17 cellular contexts compared by ENCODE assay signal in genomic region chr11:131099746-131100145, GRCh38.
DNase-seq lines count a peak whose midpoint lies in the region; ATAC-seq and TF ChIP-seq lines count a peak whose summit lies in the region.
"Had no signal": no experiment of that assay in that cellular context is flagged by ENCODE, and none has a peak within 500 bp of the region (broad histone marks: within the 10 kb centered on the region; RNA-seq: fewer than 3 reads in every experiment).

No MANE protein-coding gene starts in this region.

- H3K4me1 ChIP-seq in IMR-90 (ENCODE audit: control insufficient read depth, insufficient read depth, low read length) (peaks cover 11% of the 10 kb centered on the region), upper lobe of left lung (no peaks in the 10 kb centered on the region)

- H2AK5ac ChIP-seq in IMR-90 (ENCODE audit: low read depth, low read length), result no peak overlapping the region

- POLR2A ChIA-PET in IMR-90 (lab: Charles Lee; ENCODE audit: unreplicated experiment), result no interaction called here

- H3K14ac ChIP-seq in IMR-90 (replicated peaks; ENCODE audit: low read depth, low read length), result peak overlapping the region; percentile 80; the same call in 1 of the 2 replicates

- peak overlapping the region; percentile 51 for H3K56ac ChIP-seq in IMR-90 (ENCODE audit: extremely low read depth, insufficient read depth, low read length)

- TF ChIP-seq CTCF in IMR-90 (conservative IDR thresholded peaks at IDR 0.05; ENCODE audit: low read depth, low read length) (no peak), upper lobe of left lung (IDR thresholded peaks at IDR 0.05) (no peak)

- H3K9me3 ChIP-seq in IMR-90 (ENCODE audit: control insufficient read depth, insufficient read depth, low read length) (no peaks in the 10 kb centered on the region), upper lobe of left lung (no peaks in the 10 kb centered on the region)
- H3K9me3 ChIP-seq: BLaER1 had no signal

- peak overlapping the region; percentile 94; the same call in 1 of the 2 replicates for H4K91ac ChIP-seq in IMR-90 (ENCODE audit: insufficient read depth, low read depth, low read length)

- H3K18ac ChIP-seq in IMR-90 (ENCODE audit: low read depth, low read length), result peak overlapping the region; percentile 99; the same call in 1 of the 2 replicates

- H3K27ac ChIP-seq in IMR-90 (ENCODE audit: insufficient read depth, low read length), result no peak overlapping the region
- no peak overlapping the region for H3K27ac ChIP-seq in upper lobe of left lung
- H3K27ac ChIP-seq: BLaER1, KMS-11 had no signal

- H2BK5ac ChIP-seq in IMR-90 (ENCODE audit: low read depth, low read length, poor library complexity, severe bottlenecking), result peak overlapping the region; percentile 94

- peak overlapping the region; percentile 78; the same call in 1 of the 2 replicates for H3K4me2 ChIP-seq in IMR-90 (ENCODE audit: low read depth, low read length)
- H3K4me2 ChIP-seq: BLaER1, KMS-11 had no signal

- in situ Hi-C loops in IMR-90 (cut with MboI; ENCODE audit: low sequenced_read_pairs), result no loop called here

- peak overlapping the region; percentile 96 for H2BK120ac ChIP-seq in IMR-90 (ENCODE audit: low read depth, low read length)

- TF ChIP-seq RAD21 in IMR-90 (IDR thresholded peaks at IDR 0.05; ENCODE audit: low read length), result no peak

- 0 out of 3 replicates have a peak overlapping the region, but pooled peaks have one; percentile 83 for H2BK15ac ChIP-seq in IMR-90 (ENCODE audit: low read depth, low read length)

- H3K27me3 ChIP-seq in IMR-90 (ENCODE audit: control insufficient read depth, insufficient read depth, low read length) (no peaks in the 10 kb centered on the region), upper lobe of left lung (no peaks in the 10 kb centered on the region)
- H3K27me3 ChIP-seq: BLaER1 had no signal

- H3K9me1 ChIP-seq in IMR-90 (ENCODE audit: insufficient read depth, low read length), result peaks cover 20% of the 10 kb centered on the region

- peak overlapping the region; percentile 96; the same call in 1 of the 2 replicates for H4K5ac ChIP-seq in IMR-90 (ENCODE audit: low read depth, low read length)

- no peak overlapping the region for H2AFZ ChIP-seq in IMR-90 (replicated peaks; ENCODE audit: low read length, poor library complexity)

- H3K4ac ChIP-seq in IMR-90 (ENCODE audit: low read depth, low read length), result peak overlapping the region; percentile 91; the same call in 1 of the 2 replicates

- WGBS in IMR-90 (ENCODE audit: extremely low coverage in 2 of 2, insufficient read length in 1 of 2), 2 experiments, result no CpG with 5 or more reads among the region's 1 CpG
- WGBS in upper lobe of left lung, 2 donors, result 41 to 52% methylated on average over 1 of the region's 1 CpG

- peak overlapping the region; percentile 51 to 94; a peak in 3 of 4 replicates for H4K8ac ChIP-seq in IMR-90 (ENCODE audit: low read depth in 2 of 2, low read length in 2 of 2)

- ATAC-seq in IMR-90 (ENCODE audit: low read depth) (peak; percentile 56), upper lobe of left lung (ENCODE audit: low FRiP score in 2 of 2) (no peak)

- CTCF ChIA-PET in IMR-90 (lab: Yijun Ruan, JAX), result interaction anchor here (0.9 to 1.0 kb wide), 2 partner anchors 79 to 575 kb away, joined by 3 to 7 read pairs; no protein-coding TSS in a partner anchor

- DNase-seq in Ammon's horn (ENCODE audit: low spot score), result peak; percentile 12
- peak; percentile 36 for DNase-seq in IMR-90
- DNase-seq in fibroblast of peridontal ligament (ENCODE audit: extremely low read depth), result peak; percentile 13
- peak; percentile 77 for DNase-seq in pons (ENCODE audit: low spot score)
- DNase-seq in cerebellar nuclear complex (lab: John Stamatoyannopoulos, UW), result no peak
- no peak for DNase-seq in SKM-1 (lab: John Stamatoyannopoulos, UW; ENCODE audit: unreplicated experiment)
- no peak for DNase-seq in upper lobe of left lung
- DNase-seq: Calu3; CD4-positive, alpha-beta memory T cell; GOT3; MV-4-11; NCI-H1694 treated with DMSO at 0.1 percent for 48 hours; NCI-H510A; NCI-H774; Right ventricle myocardium superior had no signal

- no peak overlapping the region for H3K9ac ChIP-seq in IMR-90 (ENCODE audit: low read depth, low read length)
- H3K9ac ChIP-seq: BLaER1, KMS-11 had no signal

- H3K79me1 ChIP-seq in IMR-90 (ENCODE audit: low read depth in 1 of 2, low read length in 2 of 2), result no peaks in the 10 kb centered on the region

- no TSS peak for BruUV-seq in IMR-90 (replicated peaks; lab: Mats Ljungman, UMichigan)

- H3K36me3 ChIP-seq in IMR-90 (ENCODE audit: control insufficient read depth, insufficient read depth, low read length), result no peaks in the 10 kb centered on the region
- H3K36me3 ChIP-seq in upper lobe of left lung, result no peaks in the 10 kb centered on the region
- H3K36me3 ChIP-seq: BLaER1 had no signal

- no peaks in the 10 kb centered on the region for H4K20me1 ChIP-seq in IMR-90 (ENCODE audit: insufficient read depth, low read length)
- H4K20me1 ChIP-seq: BLaER1 had no signal

- dilution Hi-C loops in IMR-90 (cut with HindIII; ENCODE audit: low sequenced_read_pairs, unreplicated experiment), result no loop called here

- TF ChIP-seq POLR2A in IMR-90 (IDR thresholded peaks at IDR 0.05; ENCODE audit: low read depth, low read length) (no peak), upper lobe of left lung (IDR thresholded peaks at IDR 0.05) (no peak)

- peak overlapping the region; percentile 65 for H3K23ac ChIP-seq in IMR-90 (ENCODE audit: low read depth, low read length)

- H2BK20ac ChIP-seq in IMR-90 (ENCODE audit: low read depth, low read length), result peak overlapping the region; percentile 97

- H3K4me3 ChIP-seq in IMR-90 (ENCODE audit: insufficient read depth, low read depth, low read length) (no peak overlapping the region), upper lobe of left lung (no peak overlapping the region)
- H3K4me3 ChIP-seq: BLaER1 had no signal

- no peak overlapping the region for H2AK9ac ChIP-seq in IMR-90 (replicated peaks; ENCODE audit: low read depth, low read length, poor library complexity)

- intact Hi-C loops in IMR-90 (cut with micrococcal nuclease), result no loop called here

- TF ChIP-seq EP300 in upper lobe of left lung (IDR thresholded peaks at IDR 0.05), result no peak

TF ChIP-seq in IMR-90, 13 proteins besides CTCF, POLR2A, EP300 and RAD21:
- TF ChIP-seq RFX5 (IDR thresholded peaks at IDR 0.05; ENCODE audit: low read depth, low read length) (no peak), FOS (IDR thresholded peaks at IDR 0.05; ENCODE audit: low read depth, low read length) (no peak), SMC3 (IDR thresholded peaks at IDR 0.05; ENCODE audit: low read depth, low read length) (no peak), MXI1 (IDR thresholded peaks at IDR 0.05; ENCODE audit: borderline replicate concordance, low read depth, low read length) (no peak), BHLHE40 (IDR thresholded peaks at IDR 0.05; ENCODE audit: low read depth, low read length) (no peak), USF2 (IDR thresholded peaks at IDR 0.05; ENCODE audit: low read depth, low read length) (no peak)
TF ChIP-seq in IMR-90: peak in this region for 0.

Comparison
In these comparisons a context has a peak if more than half of its experiments do, and no peak if none do; other contexts are left out.
1. DNase-seq: peak in Ammon's horn (single experiment), IMR-90 (single experiment), fibroblast of peridontal ligament (single experiment) and pons (single experiment); none in cerebellar nuclear complex (0 of 2), SKM-1 (single experiment) and upper lobe of left lung (0 of 2).